13 cellular contexts compared by ENCODE assay signal in the genomic region with DNA sequence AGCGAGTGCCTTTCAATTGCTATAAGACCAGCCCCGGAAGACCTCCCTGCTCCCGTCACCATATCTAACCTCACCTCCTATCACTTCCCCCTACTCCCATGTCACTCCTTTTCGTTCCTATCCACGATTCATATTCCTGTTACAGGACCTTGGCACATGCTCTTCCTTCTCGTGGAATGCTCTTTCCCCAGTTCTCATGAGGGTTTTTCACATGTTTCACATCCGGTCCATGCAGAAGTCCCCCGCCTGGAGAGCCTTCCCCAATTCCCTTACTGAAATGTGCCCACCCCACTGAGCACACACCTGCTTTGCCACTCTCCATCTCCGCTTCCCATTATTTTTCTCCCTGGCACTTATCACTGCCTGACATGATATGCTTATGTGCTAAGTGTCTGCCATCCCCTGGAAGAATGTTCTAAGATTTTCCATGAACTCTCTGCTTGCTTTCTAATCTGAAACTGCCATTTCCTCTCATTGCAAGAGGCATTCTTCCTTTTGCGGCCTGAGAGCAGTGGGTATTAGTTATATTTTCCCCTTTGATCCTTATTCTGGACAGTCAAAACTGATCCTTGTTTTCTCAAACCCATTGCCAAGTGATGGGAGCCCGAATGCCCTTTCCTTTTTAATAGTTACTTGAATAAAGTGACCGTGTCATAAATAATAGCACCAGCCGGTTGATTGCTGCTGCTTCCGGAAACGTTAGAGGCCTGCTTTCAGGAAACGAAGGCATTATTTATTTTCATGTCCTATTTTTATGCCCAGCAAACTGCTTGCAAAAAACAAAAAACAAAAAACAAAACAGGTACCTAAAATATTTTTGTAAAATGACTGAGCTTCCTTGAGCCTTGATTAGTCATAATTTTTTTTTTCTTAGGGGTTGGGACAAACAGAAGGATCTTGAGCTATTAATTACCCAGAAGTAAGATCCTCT.
DNase-seq lines count a peak whose midpoint lies in the region; ATAC-seq, FAIRE-seq and TF ChIP-seq lines count a peak whose summit lies in the region.
"Had no signal": no experiment of that assay in that cellular context is flagged by ENCODE, and none has a peak within 500 bp of the region (broad histone marks: within the 10 kb centered on the region; RNA-seq: fewer than 3 reads in every experiment).

No MANE protein-coding gene starts in this region.

- H2BK120ac ChIP-seq in trophoblast cell (ENCODE audit: insufficient read depth, low read length, poor library complexity), result no peak overlapping the region

- H3F3A ChIP-seq in smooth muscle cell (ENCODE audit: low read depth), result peaks cover 6% of the 10 kb centered on the region

- H3K4me2 ChIP-seq in smooth muscle cell (peak overlapping the region; percentile 52), trophoblast cell (ENCODE audit: low read length) (no peak overlapping the region)

- no peak overlapping the region for H2BK12ac ChIP-seq in trophoblast cell (ENCODE audit: low read length)

- H3K23ac ChIP-seq in trophoblast cell (ENCODE audit: low read length), result no peak overlapping the region

- no peak for ATAC-seq in GM18870 (IDR thresholded peaks at IDR 0.05; ENCODE audit: unreplicated experiment)
- ATAC-seq in GM19023 (IDR thresholded peaks at IDR 0.05; ENCODE audit: unreplicated experiment), result no peak

- H3K27ac ChIP-seq in SK-N-MC, result peak overlapping the region; percentile 94
- H3K27ac ChIP-seq in smooth muscle cell (ENCODE audit: low read depth), result peak overlapping the region; percentile 69
- H3K27ac ChIP-seq in trophoblast cell (ENCODE audit: low read depth, low read length), result no peak overlapping the region

- H2AFZ ChIP-seq in smooth muscle cell (ENCODE audit: low read depth) (no peak overlapping the region), trophoblast cell (ENCODE audit: insufficient read depth, low read length, poor library complexity) (no peak overlapping the region)

- FAIRE-seq in GM19239 (lab: Jason Lieb, UNC), result peak; percentile 84
- FAIRE-seq: colon had no signal

- H3K36me3 ChIP-seq in SK-N-MC (ENCODE audit: insufficient read depth, low read length), result no peaks in the 10 kb centered on the region
- no peaks in the 10 kb centered on the region for H3K36me3 ChIP-seq in smooth muscle cell (ENCODE audit: low read depth)
- no peaks in the 10 kb centered on the region for H3K36me3 ChIP-seq in trophoblast cell (ENCODE audit: control insufficient read depth in 1 of 2, insufficient read depth in 2 of 2, low read length in 2 of 2)

- H3K79me2 ChIP-seq in smooth muscle cell (ENCODE audit: low read depth), result no peaks in the 10 kb centered on the region
- no peaks in the 10 kb centered on the region for H3K79me2 ChIP-seq in trophoblast cell (ENCODE audit: control insufficient read depth, insufficient read depth, low read length, poor library complexity)

- no peaks in the 10 kb centered on the region for H3K9me3 ChIP-seq in SK-N-MC (ENCODE audit: low read depth, low read length)
- no peaks in the 10 kb centered on the region for H3K9me3 ChIP-seq in smooth muscle cell (replicated peaks; ENCODE audit: low read depth)
- no peaks in the 10 kb centered on the region for H3K9me3 ChIP-seq in trophoblast cell (ENCODE audit: insufficient read depth, low read depth, low read length)

- H4K12ac ChIP-seq in trophoblast cell (ENCODE audit: low read depth, low read length), result no peak overlapping the region

- H3K4me3 ChIP-seq in SK-N-MC, result peak overlapping the region; percentile 30; the same call in 1 of the 2 replicates
- no peak overlapping the region for H3K4me3 ChIP-seq in smooth muscle cell
- H3K4me3 ChIP-seq in trophoblast cell (ENCODE audit: low read depth, low read length), result no peak overlapping the region

- DNase-seq in GM19239 (ENCODE audit: insufficient read length, low spot score) (no peak), SK-N-MC (ENCODE audit: low read depth, low spot score) (no peak), foreskin melanocyte (peak; percentile 42), smooth muscle cell (lab: John Stamatoyannopoulos, UW; ENCODE audit: unreplicated experiment) (no peak), trophoblast cell (no peak), GM20000 (ENCODE audit: low spot score) (no peak)
- DNase-seq: hippocampal formation; NCI-H524 treated with DMSO at 0.1 percent for 48 hours; stimulated activated CD4-positive, alpha-beta T cell treated with anti-CD3 and anti-CD28 coated beads, Interleukin-4, amount 100 ng/mL, for 1 hour; T-helper 9 cell had no signal

- H3K4ac ChIP-seq in trophoblast cell (ENCODE audit: low read depth, low read length), result no peak overlapping the region

- H3K79me1 ChIP-seq in trophoblast cell (ENCODE audit: low read length), result no peaks in the 10 kb centered on the region

- TF ChIP-seq CTCF in smooth muscle cell (IDR thresholded peaks at IDR 0.05; ENCODE audit: borderline replicate concordance, insufficient read depth, poor library complexity, severe bottlenecking), result no peak
- no peak for TF ChIP-seq CTCF in GM20000 (IDR thresholded peaks at IDR 0.05; ENCODE audit: extremely low read depth, missing control alignments)

- H4K8ac ChIP-seq in trophoblast cell (ENCODE audit: low read depth, low read length), result no peak overlapping the region

- H3K14ac ChIP-seq in trophoblast cell (ENCODE audit: low read length), result no peak overlapping the region

- H3K9ac ChIP-seq in SK-N-MC (ENCODE audit: insufficient read length), result no peak overlapping the region
- no peak overlapping the region for H3K9ac ChIP-seq in smooth muscle cell (ENCODE audit: low read depth)
- no peak overlapping the region for H3K9ac ChIP-seq in trophoblast cell (ENCODE audit: low read length)

- WGBS in smooth muscle cell (ENCODE audit: low lambda C conversion rate), result 76% methylated on average over 16 of the region's 16 CpGs
- 100% methylated on average over 1 of the region's 16 CpGs for WGBS in trophoblast cell (ENCODE audit: extremely low coverage, insufficient coverage, insufficient read length)

- H2AK5ac ChIP-seq in trophoblast cell (ENCODE audit: low read length), result no peak overlapping the region

- no peak overlapping the region for H3K18ac ChIP-seq in trophoblast cell (ENCODE audit: low read length)

- H4K20me1 ChIP-seq in smooth muscle cell (ENCODE audit: low read depth), result no peaks in the 10 kb centered on the region

- no peak overlapping the region for H2BK5ac ChIP-seq in trophoblast cell (ENCODE audit: low read depth, low read length, poor library complexity)

- no peak overlapping the region for H4K91ac ChIP-seq in trophoblast cell (ENCODE audit: low read depth, low read length)

- no peaks in the 10 kb centered on the region for H3K4me1 ChIP-seq in smooth muscle cell (ENCODE audit: low read depth)
- no peaks in the 10 kb centered on the region for H3K4me1 ChIP-seq in trophoblast cell (ENCODE audit: control insufficient read depth in 1 of 2, insufficient read depth in 2 of 2, low read length in 2 of 2)

- H3K27me3 ChIP-seq in smooth muscle cell (ENCODE audit: low read depth) (no peaks in the 10 kb centered on the region), trophoblast cell (ENCODE audit: insufficient read depth, low read length) (no peaks in the 10 kb centered on the region)
